In genomic region chr6:35496851-35497570, GRCh38 we compare ENCODE assay signal across 8 cellular contexts. TPM values are rescaled to one million over a fixed set of nuclear protein-coding genes. Genes with fewer than 3 reads are reported as not detected.
DNase-seq lines count a peak whose midpoint lies in the region; ATAC-seq and TF ChIP-seq lines count a peak whose summit lies in the region.

TSS of gene TEAD3 (minus strand) at chr6:35497079.

- peaks cover 0 to 3% (median 0%) of the 10 kb centered on the region in 5 donors for H3K36me3 Mint-ChIP-seq in naive thymus-derived CD4-positive, alpha-beta T cell

- peaks cover 13 to 27% (median 18%) of the 10 kb centered on the region in 7 donors for H3K4me1 Mint-ChIP-seq in naive thymus-derived CD4-positive, alpha-beta T cell

- peaks cover 0 to 34% (median 0%) of the 10 kb centered on the region in 4 donors for H3K27me3 ChIP-seq in esophagus squamous epithelium
- peaks cover 0 to 4% of the 10 kb centered on the region in 2 donors for H3K27me3 ChIP-seq in naive thymus-derived CD4-positive, alpha-beta T cell (ENCODE audit: control insufficient read depth in 2 of 2, insufficient read depth in 2 of 2, low read length in 2 of 2)

- H3K4me3 Mint-ChIP-seq in naive thymus-derived CD4-positive, alpha-beta T cell = peak within 1 kb of the TSS; percentile 67 to 87 (median 82)

- TF ChIP-seq POLR2A in NB4 (IDR thresholded peaks at IDR 0.05; ENCODE audit: extremely low read depth, insufficient read length) = peak; percentile 49
- peak in 2 of 4 donors; percentile 69 to 80 for TF ChIP-seq POLR2A in esophagus squamous epithelium (IDR thresholded peaks at IDR 0.05)

- H3K4me3 ChIP-seq in NB4 (ENCODE audit: low read depth, low read length) = peak within 1 kb of the TSS; percentile 50
- H3K4me3 ChIP-seq in esophagus squamous epithelium = peak within 1 kb of the TSS; percentile 83 to 96 (median 92)
- peak within 1 kb of the TSS; percentile 68 for H3K4me3 ChIP-seq in naive thymus-derived CD4-positive, alpha-beta T cell (ENCODE audit: low read length)

- intact Hi-C loops in esophagus squamous epithelium (cut with DNase I) = no loop called here
- intact Hi-C loops in naive thymus-derived CD4-positive, alpha-beta T cell (cut with micrococcal nuclease) = loop anchor here (1.0 to 2.0 kb wide), 2 partner anchors 28 to 155 kb away; partner anchors contain the start of genes RPL10A (in 2 of the 2) and PPARD (in 1 of the 2)

- H3K4me1 ChIP-seq in esophagus squamous epithelium = peaks cover 36 to 63% (median 37%) of the 10 kb centered on the region in 3 donors
- peaks cover 0 to 10% of the 10 kb centered on the region in 2 donors for H3K4me1 ChIP-seq in naive thymus-derived CD4-positive, alpha-beta T cell (ENCODE audit: control insufficient read depth in 2 of 2, insufficient read depth in 2 of 2, low read length in 2 of 2)

- POLR2A ChIA-PET in naive thymus-derived CD4-positive, alpha-beta T cell (lab: Charles Lee) = interaction anchor here (0.6 to 1.6 kb wide), 2 partner anchors 120 to 196 kb away, joined by 3 to 4 read pairs; no protein-coding TSS in a partner anchor

- TF ChIP-seq CTCF in NB4 (IDR thresholded peaks at IDR 0.05; ENCODE audit: low read depth, low read length) (no peak), esophagus squamous epithelium (IDR thresholded peaks at IDR 0.05) (peak in 1 of 6 experiments; percentile 6)

- H3K9me3 ChIP-seq in esophagus squamous epithelium = no peaks in the 10 kb centered on the region
- no peaks in the 10 kb centered on the region for H3K9me3 ChIP-seq in naive thymus-derived CD4-positive, alpha-beta T cell (ENCODE audit: control insufficient read depth in 2 of 3, low read length in 3 of 3)

- peaks cover 0 to 61% (median 10%) of the 10 kb centered on the region in 5 donors for H3K27me3 Mint-ChIP-seq in naive thymus-derived CD4-positive, alpha-beta T cell

- peak within 1 kb of the TSS in 2 of 9 donors; percentile 47 to 52 for H3K27ac Mint-ChIP-seq in naive thymus-derived CD4-positive, alpha-beta T cell

- 0% methylated on average over 14 of the region's 98 CpGs; no CpG with 5 or more reads in 1 of the 2 donors for WGBS in esophagus squamous epithelium, 2 donors

- H3K9me3 Mint-ChIP-seq in naive thymus-derived CD4-positive, alpha-beta T cell = no peaks in the 10 kb centered on the region

- H3K27ac ChIP-seq in esophagus squamous epithelium = peak within 1 kb of the TSS; percentile 95 to 99 (median 98)
- peak within 1 kb of the TSS; percentile 60 for H3K27ac ChIP-seq in naive thymus-derived CD4-positive, alpha-beta T cell (ENCODE audit: low read depth, low read length)

- DNase-seq in SKM-1 treated with dmso at 0.1 percent for 144 hours (lab: John Stamatoyannopoulos, UW; ENCODE audit: unreplicated experiment) = peak; percentile 51
- DNase-seq in SKM-1 (lab: John Stamatoyannopoulos, UW; ENCODE audit: unreplicated experiment) = no peak
- peak; percentile 79 for DNase-seq in NB4 (ENCODE audit: low read depth)
- peak; percentile 78 for DNase-seq in activated T-cell treated with anti-CD3 and anti-CD28 coated beads, Interleukin-2, amount 50 U/mL, for 1 hour
- DNase-seq in esophagus squamous epithelium (lab: John Stamatoyannopoulos, UW) = no peak
- DNase-seq in naive thymus-derived CD4-positive, alpha-beta T cell = peak; percentile 25 to 78 (median 49)
- DNase-seq in ureter (ENCODE audit: low spot score) = peak; percentile 82
- no peak for DNase-seq in UCSD-AML1 (lab: John Stamatoyannopoulos, UW; ENCODE audit: unreplicated experiment)

- ATAC-seq in naive thymus-derived CD4-positive, alpha-beta T cell = peak; percentile 75

- CTCF ChIA-PET in naive thymus-derived CD4-positive, alpha-beta T cell (lab: Charles Lee) = no interaction called here

- H3K36me3 ChIP-seq in esophagus squamous epithelium = peaks cover 0 to 4% (median 0%) of the 10 kb centered on the region in 3 donors
- H3K36me3 ChIP-seq in naive thymus-derived CD4-positive, alpha-beta T cell (ENCODE audit: control insufficient read depth in 2 of 3, insufficient read depth in 3 of 3, low read length in 3 of 3) = no peaks in the 10 kb centered on the region

RNA-seq across cellular contexts. Expression of gene TEAD3, which starts in this region (rescaled TPM):
- total RNA-seq in esophagus squamous epithelium (10 to 100 TPM; 13.7 to 33.5 (median 29.3) TPM), ureter (60.3 TPM)
- total RNA-seq in naive thymus-derived CD4-positive, alpha-beta T cell = under 1 TPM in 3 of 5 experiments, not detected in 2; 0.16 to 0.27 (median 0.24) TPM
- polyA plus RNA-seq in naive thymus-derived CD4-positive, alpha-beta T cell = under 1 TPM in 1 of 2 donors, not detected in 1; 0.10 TPM

Comparison
In these comparisons a context has a peak if more than half of its experiments do, and no peak if none do; other contexts are left out.
1. RNA of gene TEAD3 (total RNA-seq): 60.3 TPM in ureter (single experiment) and 13.7 to 33.5 TPM in esophagus squamous epithelium; 0.16 to 0.27 TPM in naive thymus-derived CD4-positive, alpha-beta T cell; every median in the first group is over 10 times any median in the second.
2. DNase-seq: peak in SKM-1 treated with dmso at 0.1 percent for 144 hours (single experiment), NB4 (single experiment), activated T-cell treated with anti-CD3 and anti-CD28 coated beads, Interleukin-2, amount 50 U/mL, for 1 hour (single experiment) and ureter (single experiment); none in SKM-1 (single experiment), esophagus squamous epithelium (single experiment) and UCSD-AML1 (single experiment).
3. Peak in DNase-seq, ATAC-seq, H3K4me3 ChIP-seq and H3K27ac ChIP-seq in naive thymus-derived CD4-positive, alpha-beta T cell; RNA of the gene not detected or under 1 TPM.
4. Peak in every context shown above with its lines, with median percentiles within 50 percentile points of each other: H3K4me3 ChIP-seq.